ENCODE assay signal across 18 cellular contexts in genomic region chr13:79794936-79795335, GRCh38.
DNase-seq lines count a peak whose midpoint lies in the region; TF ChIP-seq lines count a peak whose summit lies in the region.
"Had no signal": no experiment of that assay in that cellular context is flagged by ENCODE, and none has a peak within 500 bp of the region (broad histone marks: within the 10 kb centered on the region; RNA-seq: fewer than 3 reads in every experiment).

No MANE protein-coding gene starts in this region.

- no peaks in the 10 kb centered on the region for H3K36me3 ChIP-seq in PC-9 (ENCODE audit: low read depth)
- no peaks in the 10 kb centered on the region for H3K36me3 ChIP-seq in neural progenitor cell
- H3K36me3 ChIP-seq: BLaER1, HAP-1 had no signal

- POLR2A ChIA-PET in PC-9 (lab: Charles Lee; ENCODE audit: unreplicated experiment) = no interaction called here

- DNase-seq in PC-9 (no peak), mesothelial cell of epicardium (ENCODE audit: low spot score in 2 of 2, unreplicated experiment in 2 of 2) (no peak), neural progenitor cell (ENCODE audit: low spot score) (no peak), AG08396 (ENCODE audit: low spot score) (no peak), LoVo (ENCODE audit: low spot score) (no peak), GM19240 (ENCODE audit: insufficient read length, low spot score) (no peak)
- DNase-seq: CD4-positive, CD25-positive, alpha-beta regulatory T cell; CD8-positive, alpha-beta T cell; DMS 273 treated with DMSO at 0.1 percent for 48 hours; DMS79; EL; GDM1; GOT3 had no signal

- H3K36me3 Mint-ChIP-seq in mesothelial cell of epicardium = no peaks in the 10 kb centered on the region
- H3K36me3 Mint-ChIP-seq in neural progenitor cell = peaks cover 17% of the 10 kb centered on the region
- H3K36me3 Mint-ChIP-seq: CD4-positive, CD25-positive, alpha-beta regulatory T cell; CD8-positive, alpha-beta T cell had no signal

- H3K27ac Mint-ChIP-seq in mesothelial cell of epicardium = peak overlapping the region; percentile 52
- H3K27ac Mint-ChIP-seq in neural progenitor cell = peak overlapping the region; percentile 33
- H3K27ac Mint-ChIP-seq: B cell; CD4-positive, CD25-positive, alpha-beta regulatory T cell; CD8-positive, alpha-beta T cell had no signal

- H3K4me3 Mint-ChIP-seq in mesothelial cell of epicardium (no peak overlapping the region), neural progenitor cell (no peak overlapping the region)
- H3K4me3 Mint-ChIP-seq: B cell; CD4-positive, CD25-positive, alpha-beta regulatory T cell; CD8-positive, alpha-beta T cell had no signal

- H3K27me3 Mint-ChIP-seq in mesothelial cell of epicardium (ENCODE audit: low read depth) (no peaks in the 10 kb centered on the region), neural progenitor cell (ENCODE audit: insufficient read depth, low read depth) (peaks cover 2% of the 10 kb centered on the region)
- H3K27me3 Mint-ChIP-seq: B cell had no signal

- H3K9me3 Mint-ChIP-seq in mesothelial cell of epicardium = peaks cover 12% of the 10 kb centered on the region
- H3K9me3 Mint-ChIP-seq in neural progenitor cell = peaks cover 29% of the 10 kb centered on the region
- H3K9me3 Mint-ChIP-seq: CD8-positive, alpha-beta T cell had no signal

- H3K4me2 ChIP-seq in PC-9 (no peak overlapping the region), neural progenitor cell (no peak overlapping the region)
- H3K4me2 ChIP-seq: BLaER1 had no signal

- H3K4me1 ChIP-seq in PC-9 (replicated peaks; ENCODE audit: insufficient read depth) (no peaks in the 10 kb centered on the region), neural progenitor cell (peaks cover 6% of the 10 kb centered on the region)
- H3K4me1 ChIP-seq: BLaER1, HAP-1 had no signal

- no peak overlapping the region for H3K27ac ChIP-seq in PC-9
- H3K27ac ChIP-seq in neural progenitor cell = no peak overlapping the region
- H3K27ac ChIP-seq: BLaER1, C4-2B had no signal

- no peak for TF ChIP-seq CTCF in PC-9 (conservative IDR thresholded peaks at IDR 0.05)
- TF ChIP-seq CTCF in mesothelial cell of epicardium (IDR thresholded peaks at IDR 0.05; ENCODE audit: unreplicated experiment) = no peak
- no peak for TF ChIP-seq CTCF in neural progenitor cell (IDR thresholded peaks at IDR 0.05)

- no peak overlapping the region for H3K4me3 ChIP-seq in PC-9
- no peak overlapping the region for H3K4me3 ChIP-seq in neural progenitor cell
- H3K4me3 ChIP-seq: BLaER1, GM12878, HAP-1 had no signal

- no peaks in the 10 kb centered on the region for H3F3A ChIP-seq in PC-9 (ENCODE audit: insufficient read depth, low read depth)
- H3F3A ChIP-seq in neural progenitor cell (ENCODE audit: low read depth) = no peaks in the 10 kb centered on the region

- H3K27me3 ChIP-seq in PC-9 (ENCODE audit: insufficient read depth, low read depth) (no peaks in the 10 kb centered on the region), neural progenitor cell (no peaks in the 10 kb centered on the region)
- H3K27me3 ChIP-seq: BLaER1 had no signal

- intact Hi-C loops in PC-9 (cut with micrococcal nuclease; ENCODE audit: unreplicated experiment) = no loop called here

- no peak overlapping the region for H3K9ac ChIP-seq in neural progenitor cell
- H3K9ac ChIP-seq: BLaER1 had no signal

- H2AFZ ChIP-seq in PC-9 (0 out of 2 replicates have a peak overlapping the region, but pooled peaks have one; percentile 7), neural progenitor cell (replicated peaks) (peak overlapping the region; percentile 13)

- H3K9me3 ChIP-seq in PC-9 (ENCODE audit: insufficient read depth, low read depth) = no peaks in the 10 kb centered on the region
- H3K9me3 ChIP-seq in neural progenitor cell (ENCODE audit: low read depth) = no peaks in the 10 kb centered on the region
- H3K9me3 ChIP-seq: HAP-1 had no signal

- BruUV-seq in PC-9 (replicated peaks; lab: Mats Ljungman, UMichigan) = no TSS peak

- H3K4me1 Mint-ChIP-seq in mesothelial cell of epicardium (peaks cover 42% of the 10 kb centered on the region), neural progenitor cell (peaks cover 25% of the 10 kb centered on the region)
- H3K4me1 Mint-ChIP-seq: B cell; CD4-positive, CD25-positive, alpha-beta regulatory T cell had no signal

- CTCF ChIA-PET in PC-9 (lab: Charles Lee) = no interaction called here

- H4K20me1 ChIP-seq in PC-9 (ENCODE audit: insufficient read depth) (no peaks in the 10 kb centered on the region), neural progenitor cell (ENCODE audit: low read depth) (no peaks in the 10 kb centered on the region)
- H4K20me1 ChIP-seq: BLaER1 had no signal

- H3K79me2 ChIP-seq in PC-9 (ENCODE audit: low read depth) (no peaks in the 10 kb centered on the region), neural progenitor cell (ENCODE audit: low read depth) (no peaks in the 10 kb centered on the region)

- no peaks in the 10 kb centered on the region for H3K9me2 ChIP-seq in PC-9 (ENCODE audit: insufficient read depth)
